8 cellular contexts compared by ENCODE assay signal in genomic region chr18:8615397-8616025, GRCh38. TPM values are rescaled to one million over a fixed set of nuclear protein-coding genes. Genes with fewer than 3 reads are reported as not detected.
DNase-seq lines count a peak whose midpoint lies in the region; ATAC-seq and TF ChIP-seq lines count a peak whose summit lies in the region.

No MANE protein-coding gene starts in this region.

- H3K9me3 ChIP-seq in PC-9 (ENCODE audit: insufficient read depth, low read depth) = no peaks in the 10 kb centered on the region

- no peaks in the 10 kb centered on the region for H3K27me3 ChIP-seq in PC-9 (ENCODE audit: insufficient read depth, low read depth)

- intact Hi-C loops in activated naive CD4-positive, alpha-beta T cell treated with anti-CD3 and anti-CD28 coated beads for 36 hours (cut with micrococcal nuclease) = loop anchor here (10.0 kb wide), 3 partner anchors 529 to 1909 kb away; partner anchors contain the start of gene NAPG
- intact Hi-C loops in PC-9 (cut with micrococcal nuclease; ENCODE audit: unreplicated experiment) = no loop called here

- DNase-seq in activated naive CD4-positive, alpha-beta T cell treated with anti-CD3 and anti-CD28 coated beads for 36 hours = peak; percentile 26
- DNase-seq in activated naive CD4-positive, alpha-beta T cell treated with anti-CD3 and anti-CD28 coated beads, Interleukin-2, amount 50 U/mL, for 16 hours = no peak
- DNase-seq in PC-9 = peak; percentile 29 to 80
- peak; percentile 79 for DNase-seq in epidermal melanocyte (ENCODE audit: insufficient read length, low spot score)
- no peak for DNase-seq in natural killer cell treated with Interleukin-12 subunit alpha and Interleukin-12 subunit beta and Interleukin-15 and Interleukin-18, amount 100 ng/mL, for 72 hours (ENCODE audit: low spot score)
- no peak for DNase-seq in HuH-7 (ENCODE audit: low spot score)

- POLR2A ChIA-PET in PC-9 (lab: Charles Lee; ENCODE audit: unreplicated experiment) = interaction anchor here (0.6 to 1.0 kb wide), 3 partner anchors 170 to 1018 kb away, joined by 3 to 6 read pairs (median 5); no protein-coding TSS in a partner anchor

- no peaks in the 10 kb centered on the region for H3K9me2 ChIP-seq in PC-9 (ENCODE audit: insufficient read depth)

- peaks cover 9% of the 10 kb centered on the region; the same call in 1 of the 2 replicates for H4K20me1 ChIP-seq in PC-9 (ENCODE audit: insufficient read depth)

- H3K36me3 ChIP-seq in PC-9 (ENCODE audit: low read depth) = no peaks in the 10 kb centered on the region; the same call in 1 of the 2 replicates

- no peaks in the 10 kb centered on the region for H3K9me3 Mint-ChIP-seq in activated naive CD4-positive, alpha-beta T cell treated with anti-CD3 and anti-CD28 coated beads for 36 hours
- H3K9me3 Mint-ChIP-seq in natural killer cell treated with Interleukin-12 subunit alpha and Interleukin-12 subunit beta and Interleukin-15 and Interleukin-18, amount 100 ng/mL, for 72 hours = no peaks in the 10 kb centered on the region

- H3K27me3 Mint-ChIP-seq in activated naive CD4-positive, alpha-beta T cell treated with anti-CD3 and anti-CD28 coated beads for 36 hours (ENCODE audit: low read depth) = no peaks in the 10 kb centered on the region
- no peaks in the 10 kb centered on the region for H3K27me3 Mint-ChIP-seq in natural killer cell treated with Interleukin-12 subunit alpha and Interleukin-12 subunit beta and Interleukin-15 and Interleukin-18, amount 100 ng/mL, for 72 hours

- H3K4me1 ChIP-seq in PC-9 (replicated peaks; ENCODE audit: insufficient read depth) = peaks cover 58% of the 10 kb centered on the region

- no TSS peak for BruUV-seq in PC-9 (replicated peaks; lab: Mats Ljungman, UMichigan)

- peak overlapping the region; percentile 67 for H3K4me2 ChIP-seq in PC-9

- H3K36me3 Mint-ChIP-seq in activated naive CD4-positive, alpha-beta T cell treated with anti-CD3 and anti-CD28 coated beads for 36 hours (ENCODE audit: low read depth) = peaks cover 16% of the 10 kb centered on the region
- peaks cover 7% of the 10 kb centered on the region for H3K36me3 Mint-ChIP-seq in natural killer cell treated with Interleukin-12 subunit alpha and Interleukin-12 subunit beta and Interleukin-15 and Interleukin-18, amount 100 ng/mL, for 72 hours

- H3K4me1 Mint-ChIP-seq in activated naive CD4-positive, alpha-beta T cell treated with anti-CD3 and anti-CD28 coated beads for 36 hours (ENCODE audit: low read depth) = peaks cover 78% of the 10 kb centered on the region
- peaks cover 62 to 64% of the 10 kb centered on the region in 2 donors for H3K4me1 Mint-ChIP-seq in natural killer cell treated with Interleukin-12 subunit alpha and Interleukin-12 subunit beta and Interleukin-15 and Interleukin-18, amount 100 ng/mL, for 72 hours (ENCODE audit: low read depth in 2 of 2)

- H3K4me3 ChIP-seq in PC-9 = peak overlapping the region; percentile 6; the same call in 1 of the 2 replicates

- TF ChIP-seq CTCF in PC-9 (conservative IDR thresholded peaks at IDR 0.05) = no peak

- no peak overlapping the region for H3K27ac Mint-ChIP-seq in activated naive CD4-positive, alpha-beta T cell treated with anti-CD3 and anti-CD28 coated beads for 36 hours
- H3K27ac Mint-ChIP-seq in natural killer cell treated with Interleukin-12 subunit alpha and Interleukin-12 subunit beta and Interleukin-15 and Interleukin-18, amount 100 ng/mL, for 72 hours = peak overlapping the region; percentile 31 to 87

- H3F3A ChIP-seq in PC-9 (ENCODE audit: insufficient read depth, low read depth) = peaks cover 16% of the 10 kb centered on the region

- H3K4me3 Mint-ChIP-seq in activated naive CD4-positive, alpha-beta T cell treated with anti-CD3 and anti-CD28 coated beads for 36 hours = no peak overlapping the region
- no peak overlapping the region for H3K4me3 Mint-ChIP-seq in natural killer cell treated with Interleukin-12 subunit alpha and Interleukin-12 subunit beta and Interleukin-15 and Interleukin-18, amount 100 ng/mL, for 72 hours

- no peak for ATAC-seq in natural killer cell treated with Interleukin-12 subunit alpha and Interleukin-12 subunit beta and Interleukin-15 and Interleukin-18, amount 100 ng/mL, for 72 hours
- no peak for ATAC-seq in GM18502 (IDR thresholded peaks at IDR 0.05; ENCODE audit: poor library complexity, unreplicated experiment)
- no peak for ATAC-seq in GM18511 (IDR thresholded peaks at IDR 0.05; ENCODE audit: unreplicated experiment)

- H3K27ac ChIP-seq in PC-9 = peak overlapping the region; percentile 83

- H3K79me2 ChIP-seq in PC-9 (ENCODE audit: low read depth) = peaks cover 98% of the 10 kb centered on the region

- CTCF ChIA-PET in activated naive CD4-positive, alpha-beta T cell treated with anti-CD3 and anti-CD28 coated beads for 36 hours (lab: Charles Lee) = no interaction called here
- CTCF ChIA-PET in PC-9 (lab: Charles Lee) = interaction anchor here (1.2 kb wide), 1 partner anchor 11 kb away, joined by 3 read pairs; no protein-coding TSS in a partner anchor

- no peak overlapping the region for H2AFZ ChIP-seq in PC-9

RNA-seq across cellular contexts. Expression of gene RAB12, which starts 6.3 kb away (rescaled TPM):
- total RNA-seq in activated naive CD4-positive, alpha-beta T cell treated with anti-CD3 and anti-CD28 coated beads for 36 hours = 10 to 100 TPM; 11.0 to 11.9 TPM
- total RNA-seq in PC-9 (2021) = 60.1 and 79.4 TPM in 2 replicates
- total RNA-seq in natural killer cell treated with Interleukin-12 subunit alpha and Interleukin-12 subunit beta and Interleukin-15 and Interleukin-18, amount 100 ng/mL, for 72 hours = 10 to 100 TPM; 19.1 to 33.0 TPM

Comparison
In these comparisons a context has a peak if more than half of its experiments do, and no peak if none do; other contexts are left out.
1. DNase-seq: peak in activated naive CD4-positive, alpha-beta T cell treated with anti-CD3 and anti-CD28 coated beads for 36 hours (single experiment), PC-9 (2 of 2) and epidermal melanocyte (single experiment); none in activated naive CD4-positive, alpha-beta T cell treated with anti-CD3 and anti-CD28 coated beads, Interleukin-2, amount 50 U/mL, for 16 hours (single experiment), natural killer cell treated with Interleukin-12 subunit alpha and Interleukin-12 subunit beta and Interleukin-15 and Interleukin-18, amount 100 ng/mL, for 72 hours (single experiment) and HuH-7 (single experiment).